In genomic region chr6:26270121-26270861, GRCh38 we compare ENCODE assay signal across 1 cellular context.
TF ChIP-seq lines count a peak whose summit lies in the region.

No MANE protein-coding gene starts in this region.

TF ChIP-seq in GM12878, 131 proteins besides CTCF, POLR2A, EP300 and RAD21 (continued from another document and continues in another):
- TF ChIP-seq, protein P1, sequence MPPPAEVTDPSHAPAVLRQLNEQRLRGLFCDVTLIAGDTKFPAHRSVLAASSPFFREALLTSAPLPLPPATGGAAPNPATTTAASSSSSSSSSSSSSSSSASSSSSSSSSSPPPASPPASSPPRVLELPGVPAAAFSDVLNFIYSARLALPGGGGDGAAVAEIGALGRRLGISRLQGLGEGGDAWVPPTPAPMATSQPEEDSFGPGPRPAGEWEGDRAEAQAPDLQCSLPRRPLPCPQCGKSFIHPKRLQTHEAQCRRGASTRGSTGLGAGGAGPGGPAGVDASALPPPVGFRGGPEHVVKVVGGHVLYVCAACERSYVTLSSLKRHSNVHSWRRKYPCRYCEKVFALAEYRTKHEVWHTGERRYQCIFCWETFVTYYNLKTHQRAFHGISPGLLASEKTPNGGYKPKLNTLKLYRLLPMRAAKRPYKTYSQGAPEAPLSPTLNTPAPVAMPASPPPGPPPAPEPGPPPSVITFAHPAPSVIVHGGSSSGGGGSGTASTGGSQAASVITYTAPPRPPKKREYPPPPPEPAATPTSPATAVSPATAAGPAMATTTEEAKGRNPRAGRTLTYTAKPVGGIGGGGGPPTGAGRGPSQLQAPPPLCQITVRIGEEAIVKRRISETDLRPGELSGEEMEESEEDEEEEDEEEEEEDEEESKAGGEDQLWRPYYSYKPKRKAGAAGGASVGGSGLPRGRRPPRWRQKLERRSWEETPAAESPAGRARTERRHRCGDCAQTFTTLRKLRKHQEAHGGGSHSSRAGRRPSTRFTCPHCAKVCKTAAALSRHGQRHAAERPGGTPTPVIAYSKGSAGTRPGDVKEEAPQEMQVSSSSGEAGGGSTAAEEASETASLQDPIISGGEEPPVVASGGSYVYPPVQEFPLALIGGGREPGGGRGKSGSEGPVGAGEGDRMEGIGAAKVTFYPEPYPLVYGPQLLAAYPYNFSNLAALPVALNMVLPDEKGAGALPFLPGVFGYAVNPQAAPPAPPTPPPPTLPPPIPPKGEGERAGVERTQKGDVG (CRISPR knock-in tag; IDR thresholded peaks at IDR 0.05) = peak; percentile 89
- TF ChIP-seq SMARCA5 (IDR thresholded peaks at IDR 0.05) (no peak), ZNF274 (IDR thresholded peaks at IDR 0.05; ENCODE audit: insufficient read depth, insufficient read length) (no peak), PAX8 (IDR thresholded peaks at IDR 0.05) (no peak), GABPA (IDR thresholded peaks at IDR 0.05; ENCODE audit: low read depth) (no peak), SMAD5 (IDR thresholded peaks at IDR 0.05; ENCODE audit: low read depth) (no peak; the same call in 1 of the 2 replicates), CHD2 (IDR thresholded peaks at IDR 0.05; ENCODE audit: borderline replicate concordance, low read depth, low read length) (no peak), TARDBP (IDR thresholded peaks at IDR 0.05; ENCODE audit: borderline replicate concordance) (no peak), ZNF24 (IDR thresholded peaks at IDR 0.05) (no peak), HCFC1 (IDR thresholded peaks at IDR 0.05; ENCODE audit: low read length) (no peak), TCF3 (IDR thresholded peaks at IDR 0.05; ENCODE audit: borderline replicate concordance, insufficient read depth, low read depth, low read length) (no peak), NRF1 (conservative IDR thresholded peaks at IDR 0.05; ENCODE audit: low read depth, low read length) (no peak), ASH2L (IDR thresholded peaks at IDR 0.05; ENCODE audit: borderline replicate concordance, low read depth) (no peak), EED (IDR thresholded peaks at IDR 0.05; ENCODE audit: low read depth) (no peak), IRF4 (IDR thresholded peaks at IDR 0.05; ENCODE audit: low read depth, low read length) (no peak), ZNF217 (IDR thresholded peaks at IDR 0.05) (no peak), TCF7 (IDR thresholded peaks at IDR 0.05; ENCODE audit: borderline replicate concordance) (no peak), DPF2 (IDR thresholded peaks at IDR 0.05) (no peak), SP1 (IDR thresholded peaks at IDR 0.05; ENCODE audit: low read depth, low read length) (no peak), CUX1 (IDR thresholded peaks at IDR 0.05; ENCODE audit: insufficient replicate concordance, low read depth, low read length) (no peak), ESRRA (IDR thresholded peaks at IDR 0.05; ENCODE audit: low read length) (no peak), ZNF592 (IDR thresholded peaks at IDR 0.05) (no peak), KAT2A (conservative IDR thresholded peaks at IDR 0.05; ENCODE audit: control insufficient read depth, low read depth, low read length) (peak; percentile 6; the same call in 1 of the 2 replicates), TCF12 (IDR thresholded peaks at IDR 0.05; ENCODE audit: low read depth, low read length) (no peak)
- TF ChIP-seq, protein P2, sequence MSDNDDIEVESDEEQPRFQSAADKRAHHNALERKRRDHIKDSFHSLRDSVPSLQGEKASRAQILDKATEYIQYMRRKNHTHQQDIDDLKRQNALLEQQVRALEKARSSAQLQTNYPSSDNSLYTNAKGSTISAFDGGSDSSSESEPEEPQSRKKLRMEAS (IDR thresholded peaks at IDR 0.05; ENCODE audit: low read depth, low read length) = no peak
- TF ChIP-seq, protein P3, sequence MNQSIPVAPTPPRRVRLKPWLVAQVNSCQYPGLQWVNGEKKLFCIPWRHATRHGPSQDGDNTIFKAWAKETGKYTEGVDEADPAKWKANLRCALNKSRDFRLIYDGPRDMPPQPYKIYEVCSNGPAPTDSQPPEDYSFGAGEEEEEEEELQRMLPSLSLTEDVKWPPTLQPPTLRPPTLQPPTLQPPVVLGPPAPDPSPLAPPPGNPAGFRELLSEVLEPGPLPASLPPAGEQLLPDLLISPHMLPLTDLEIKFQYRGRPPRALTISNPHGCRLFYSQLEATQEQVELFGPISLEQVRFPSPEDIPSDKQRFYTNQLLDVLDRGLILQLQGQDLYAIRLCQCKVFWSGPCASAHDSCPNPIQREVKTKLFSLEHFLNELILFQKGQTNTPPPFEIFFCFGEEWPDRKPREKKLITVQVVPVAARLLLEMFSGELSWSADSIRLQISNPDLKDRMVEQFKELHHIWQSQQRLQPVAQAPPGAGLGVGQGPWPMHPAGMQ (IDR thresholded peaks at IDR 0.05; ENCODE audit: borderline replicate concordance) = no peak
- TF ChIP-seq, protein P4, sequence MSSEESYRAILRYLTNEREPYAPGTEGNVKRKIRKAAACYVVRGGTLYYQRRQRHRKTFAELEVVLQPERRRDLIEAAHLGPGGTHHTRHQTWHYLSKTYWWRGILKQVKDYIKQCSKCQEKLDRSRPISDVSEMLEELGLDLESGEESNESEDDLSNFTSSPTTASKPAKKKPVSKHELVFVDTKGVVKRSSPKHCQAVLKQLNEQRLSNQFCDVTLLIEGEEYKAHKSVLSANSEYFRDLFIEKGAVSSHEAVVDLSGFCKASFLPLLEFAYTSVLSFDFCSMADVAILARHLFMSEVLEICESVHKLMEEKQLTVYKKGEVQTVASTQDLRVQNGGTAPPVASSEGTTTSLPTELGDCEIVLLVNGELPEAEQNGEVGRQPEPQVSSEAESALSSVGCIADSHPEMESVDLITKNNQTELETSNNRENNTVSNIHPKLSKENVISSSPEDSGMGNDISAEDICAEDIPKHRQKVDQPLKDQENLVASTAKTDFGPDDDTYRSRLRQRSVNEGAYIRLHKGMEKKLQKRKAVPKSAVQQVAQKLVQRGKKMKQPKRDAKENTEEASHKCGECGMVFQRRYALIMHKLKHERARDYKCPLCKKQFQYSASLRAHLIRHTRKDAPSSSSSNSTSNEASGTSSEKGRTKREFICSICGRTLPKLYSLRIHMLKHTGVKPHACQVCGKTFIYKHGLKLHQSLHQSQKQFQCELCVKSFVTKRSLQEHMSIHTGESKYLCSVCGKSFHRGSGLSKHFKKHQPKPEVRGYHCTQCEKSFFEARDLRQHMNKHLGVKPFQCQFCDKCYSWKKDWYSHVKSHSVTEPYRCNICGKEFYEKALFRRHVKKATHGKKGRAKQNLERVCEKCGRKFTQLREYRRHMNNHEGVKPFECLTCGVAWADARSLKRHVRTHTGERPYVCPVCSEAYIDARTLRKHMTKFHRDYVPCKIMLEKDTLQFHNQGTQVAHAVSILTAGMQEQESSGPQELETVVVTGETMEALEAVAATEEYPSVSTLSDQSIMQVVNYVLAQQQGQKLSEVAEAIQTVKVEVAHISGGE (CRISPR knock-in tag; IDR thresholded peaks at IDR 0.05) = no peak
- TF ChIP-seq, protein P5, sequence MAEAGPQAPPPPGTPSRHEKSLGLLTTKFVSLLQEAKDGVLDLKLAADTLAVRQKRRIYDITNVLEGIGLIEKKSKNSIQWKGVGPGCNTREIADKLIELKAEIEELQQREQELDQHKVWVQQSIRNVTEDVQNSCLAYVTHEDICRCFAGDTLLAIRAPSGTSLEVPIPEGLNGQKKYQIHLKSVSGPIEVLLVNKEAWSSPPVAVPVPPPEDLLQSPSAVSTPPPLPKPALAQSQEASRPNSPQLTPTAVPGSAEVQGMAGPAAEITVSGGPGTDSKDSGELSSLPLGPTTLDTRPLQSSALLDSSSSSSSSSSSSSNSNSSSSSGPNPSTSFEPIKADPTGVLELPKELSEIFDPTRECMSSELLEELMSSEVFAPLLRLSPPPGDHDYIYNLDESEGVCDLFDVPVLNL (IDR thresholded peaks at IDR 0.05; ENCODE audit: low read depth, low read length) = no peak
- TF ChIP-seq, protein P6, sequence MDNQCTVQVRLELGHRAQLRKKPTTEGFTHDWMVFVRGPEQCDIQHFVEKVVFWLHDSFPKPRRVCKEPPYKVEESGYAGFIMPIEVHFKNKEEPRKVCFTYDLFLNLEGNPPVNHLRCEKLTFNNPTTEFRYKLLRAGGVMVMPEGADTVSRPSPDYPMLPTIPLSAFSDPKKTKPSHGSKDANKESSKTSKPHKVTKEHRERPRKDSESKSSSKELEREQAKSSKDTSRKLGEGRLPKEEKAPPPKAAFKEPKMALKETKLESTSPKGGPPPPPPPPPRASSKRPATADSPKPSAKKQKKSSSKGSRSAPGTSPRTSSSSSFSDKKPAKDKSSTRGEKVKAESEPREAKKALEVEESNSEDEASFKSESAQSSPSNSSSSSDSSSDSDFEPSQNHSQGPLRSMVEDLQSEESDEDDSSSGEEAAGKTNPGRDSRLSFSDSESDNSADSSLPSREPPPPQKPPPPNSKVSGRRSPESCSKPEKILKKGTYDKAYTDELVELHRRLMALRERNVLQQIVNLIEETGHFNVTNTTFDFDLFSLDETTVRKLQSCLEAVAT (IDR thresholded peaks at IDR 0.05) = no peak
- TF ChIP-seq, protein P7, sequence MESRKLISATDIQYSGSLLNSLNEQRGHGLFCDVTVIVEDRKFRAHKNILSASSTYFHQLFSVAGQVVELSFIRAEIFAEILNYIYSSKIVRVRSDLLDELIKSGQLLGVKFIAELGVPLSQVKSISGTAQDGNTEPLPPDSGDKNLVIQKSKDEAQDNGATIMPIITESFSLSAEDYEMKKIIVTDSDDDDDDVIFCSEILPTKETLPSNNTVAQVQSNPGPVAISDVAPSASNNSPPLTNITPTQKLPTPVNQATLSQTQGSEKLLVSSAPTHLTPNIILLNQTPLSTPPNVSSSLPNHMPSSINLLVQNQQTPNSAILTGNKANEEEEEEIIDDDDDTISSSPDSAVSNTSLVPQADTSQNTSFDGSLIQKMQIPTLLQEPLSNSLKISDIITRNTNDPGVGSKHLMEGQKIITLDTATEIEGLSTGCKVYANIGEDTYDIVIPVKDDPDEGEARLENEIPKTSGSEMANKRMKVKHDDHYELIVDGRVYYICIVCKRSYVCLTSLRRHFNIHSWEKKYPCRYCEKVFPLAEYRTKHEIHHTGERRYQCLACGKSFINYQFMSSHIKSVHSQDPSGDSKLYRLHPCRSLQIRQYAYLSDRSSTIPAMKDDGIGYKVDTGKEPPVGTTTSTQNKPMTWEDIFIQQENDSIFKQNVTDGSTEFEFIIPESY (IDR thresholded peaks at IDR 0.05) = no peak
